ENCODE assay signal across 7 cellular contexts in genomic region chr1:229557913-229558414, GRCh38. TPM values are rescaled to one million over a fixed set of nuclear protein-coding genes. Genes with fewer than 3 reads are reported as not detected.
DNase-seq lines count a peak whose midpoint lies in the region; ATAC-seq, FAIRE-seq and TF ChIP-seq lines count a peak whose summit lies in the region.

No MANE protein-coding gene starts in this region.

- H3K79me2 ChIP-seq in GM23248 (ENCODE audit: insufficient read depth) (peaks cover 50% of the 10 kb centered on the region), Karpas-422 (ENCODE audit: low read length) (peaks cover 50% of the 10 kb centered on the region), H1 (ENCODE audit: control insufficient read depth in 1 of 2, insufficient read depth in 2 of 2, low read length in 2 of 2) (peaks cover 0 to 21% of the 10 kb centered on the region in 2 experiments; a peak in 2 of 4 replicates), mesendoderm (ENCODE audit: control insufficient read depth, insufficient read depth, low read length) (peaks cover 5% of the 10 kb centered on the region)

- H3K4me3 Mint-ChIP-seq in activated CD4-positive, alpha-beta memory T cell treated with anti-CD3 and anti-CD28 coated beads for 36 hours = peak overlapping the region; percentile 88
- peak overlapping the region; percentile 85 to 93 for H3K4me3 Mint-ChIP-seq in stimulated activated naive B cell treated with anti-CD40 and anti-IgM and Interleukin-4, amounts not matched to agents 10 μg/mL and 1 μg/mL and 100 μg/mL, for 72 hours

- H3K9me3 ChIP-seq in GM23248 (ENCODE audit: low read depth) (no peaks in the 10 kb centered on the region), Karpas-422 (ENCODE audit: low read length) (no peaks in the 10 kb centered on the region), H1 (ENCODE audit: insufficient read depth in 2 of 2, low read depth in 1 of 2, low read length in 1 of 2) (no peaks in the 10 kb centered on the region)

- H2BK5ac ChIP-seq in H1 (ENCODE audit: low read depth, low read length) = no peak overlapping the region
- no peak overlapping the region for H2BK5ac ChIP-seq in mesendoderm (ENCODE audit: low read length)

- POLR2A ChIA-PET in activated CD4-positive, alpha-beta memory T cell treated with anti-CD3 and anti-CD28 coated beads for 36 hours (lab: Charles Lee) = interaction anchor here (0.6 to 3.6 kb wide), 5 partner anchors 49 to 1483 kb away, joined by 3 to 17 read pairs (median 3); partner anchors contain the start of genes NUP133, TAF5L and URB2
- POLR2A ChIA-PET in H1 (lab: Charles Lee; ENCODE audit: partially characterized antibody) = interaction anchor here (0.6 to 1.4 kb wide), 7 partner anchors 21 to 1623 kb away, joined by 3 to 9 read pairs (median 3); partner anchors contain the start of genes TAF5L and URB2

- no peak overlapping the region for H4K91ac ChIP-seq in H1 (replicated peaks; ENCODE audit: insufficient read length, low read length)

- no peak overlapping the region for H2BK20ac ChIP-seq in H1 (ENCODE audit: low read length)

- no peak overlapping the region for H3K14ac ChIP-seq in H1 (ENCODE audit: insufficient read length)

- H2AK5ac ChIP-seq in H1 (ENCODE audit: low read depth, low read length) = no peak overlapping the region
- H2AK5ac ChIP-seq in mesendoderm (ENCODE audit: low read length) = no peak overlapping the region

- no peak overlapping the region for H3K4ac ChIP-seq in H1 (replicated peaks; ENCODE audit: insufficient read length, low read depth, low read length)
- H3K4ac ChIP-seq in mesendoderm (ENCODE audit: low read depth, low read length) = peak overlapping the region; percentile 94

- H4K8ac ChIP-seq in H1 (ENCODE audit: extremely low read depth, insufficient read depth, low read length) (no peak overlapping the region; the same call in 1 of the 2 replicates), mesendoderm (ENCODE audit: low read depth, low read length) (no peak overlapping the region)

- H3K23ac ChIP-seq in H1 (ENCODE audit: insufficient read length) (no peak overlapping the region), mesendoderm (ENCODE audit: low read length) (no peak overlapping the region)

- H3K79me1 ChIP-seq in H1 (ENCODE audit: low read depth, low read length) (peaks cover 3% of the 10 kb centered on the region), mesendoderm (ENCODE audit: low read length) (peaks cover 11% of the 10 kb centered on the region)

- no peaks in the 10 kb centered on the region for H3K9me2 ChIP-seq in GM23248 (ENCODE audit: insufficient read depth)
- no peaks in the 10 kb centered on the region for H3K9me2 ChIP-seq in Karpas-422 (replicated peaks; ENCODE audit: insufficient read depth, low read length)

- peak overlapping the region; percentile 64 for H3K56ac ChIP-seq in H1 (replicated peaks; ENCODE audit: insufficient read length, low read depth, low read length)
- peak overlapping the region; percentile 94 for H3K56ac ChIP-seq in mesendoderm (ENCODE audit: low read length)

- H2BK15ac ChIP-seq in H1 (ENCODE audit: low read length) = 0 out of 2 replicates have a peak overlapping the region, but pooled peaks have one; percentile 29
- no peak overlapping the region for H2BK15ac ChIP-seq in mesendoderm (replicated peaks; ENCODE audit: low read depth)

- H3K23me2 ChIP-seq in H1 (ENCODE audit: low read depth, low read length) = no peaks in the 10 kb centered on the region; the same call in 1 of the 2 replicates

- H3K27me3 ChIP-seq in GM23248 (replicated peaks; ENCODE audit: insufficient read depth) (no peaks in the 10 kb centered on the region), Karpas-422 (ENCODE audit: low read length) (no peaks in the 10 kb centered on the region), H1 (replicated peaks in 1 of 4; ENCODE audit: control insufficient read depth in 3 of 4, extremely low read depth in 1 of 4, insufficient read depth in 3 of 4, low read length in 3 of 4) (no peaks in the 10 kb centered on the region; a peak in 1 of 7 replicates), mesendoderm (ENCODE audit: insufficient read depth, low read length, poor library complexity) (no peaks in the 10 kb centered on the region)

- H3K4me1 ChIP-seq in GM23248 (ENCODE audit: insufficient read depth) (peaks cover 16% of the 10 kb centered on the region), Karpas-422 (ENCODE audit: low read length) (peaks cover 41% of the 10 kb centered on the region), H1 (replicated peaks in 1 of 4; ENCODE audit: control insufficient read depth in 3 of 4, insufficient read depth in 4 of 4, low read length in 3 of 4) (peaks cover 0 to 7% (median under 1%) of the 10 kb centered on the region in 4 experiments; a peak in 3 of 7 replicates), mesendoderm (ENCODE audit: control insufficient read depth, low read depth, low read length) (no peaks in the 10 kb centered on the region)

- no peaks in the 10 kb centered on the region for H3K9me3 Mint-ChIP-seq in activated CD4-positive, alpha-beta memory T cell treated with anti-CD3 and anti-CD28 coated beads for 36 hours
- no peaks in the 10 kb centered on the region for H3K9me3 Mint-ChIP-seq in stimulated activated naive B cell treated with anti-CD40 and anti-IgM and Interleukin-4, amounts not matched to agents 10 μg/mL and 1 μg/mL and 100 μg/mL, for 72 hours

- peaks cover 2% of the 10 kb centered on the region for H3K36me3 Mint-ChIP-seq in activated CD4-positive, alpha-beta memory T cell treated with anti-CD3 and anti-CD28 coated beads for 36 hours
- H3K36me3 Mint-ChIP-seq in stimulated activated naive B cell treated with anti-CD40 and anti-IgM and Interleukin-4, amounts not matched to agents 10 μg/mL and 1 μg/mL and 100 μg/mL, for 72 hours = peaks cover 8 to 23% of the 10 kb centered on the region in 2 donors

- peak; percentile 51 for DNase-seq in GM23248
- peak; percentile 73 for DNase-seq in Karpas-422
- peak; percentile 46 for DNase-seq in activated CD4-positive, alpha-beta memory T cell treated with anti-CD3 and anti-CD28 coated beads for 36 hours
- peak in 1 of 2 experiments; percentile 70 for DNase-seq in H1 (ENCODE audit: low read depth in 1 of 2, low spot score in 2 of 2)
- DNase-seq in mesendoderm = peak; percentile 48
- DNase-seq in stimulated activated naive B cell treated with anti-CD40 and anti-IgM and Interleukin-4, amounts not matched to agents 10 μg/mL and 1 μg/mL and 100 μg/mL, for 72 hours = peak; percentile 25

- no peak overlapping the region; the same call in 1 of the 2 replicates for H3K18ac ChIP-seq in H1 (ENCODE audit: extremely low read depth, low read length)
- peak overlapping the region; percentile 92 for H3K18ac ChIP-seq in mesendoderm (ENCODE audit: low read length)

- TF ChIP-seq POLR2A in H1 (IDR thresholded peaks at IDR 0.05; ENCODE audit: control extremely low read depth in 1 of 2, low read depth in 2 of 2, low read length in 2 of 2) = no peak

- H4K5ac ChIP-seq in H1 (ENCODE audit: insufficient read length, low read depth, low read length) (no peak overlapping the region), mesendoderm (ENCODE audit: low read length) (no peak overlapping the region)

- peak overlapping the region; percentile 76 for H3K9ac ChIP-seq in GM23248
- peak overlapping the region; percentile 77 for H3K9ac ChIP-seq in Karpas-422 (ENCODE audit: low read length)
- H3K9ac ChIP-seq in H1 (replicated peaks in 1 of 4; ENCODE audit: extremely low read depth in 1 of 4, low read depth in 3 of 4, low read length in 3 of 4) = peak overlapping the region; percentile 20 to 79 (median 60)
- peak overlapping the region; percentile 92 for H3K9ac ChIP-seq in mesendoderm (ENCODE audit: low read length)

- H3K27me3 Mint-ChIP-seq in activated CD4-positive, alpha-beta memory T cell treated with anti-CD3 and anti-CD28 coated beads for 36 hours = no peaks in the 10 kb centered on the region
- H3K27me3 Mint-ChIP-seq in stimulated activated naive B cell treated with anti-CD40 and anti-IgM and Interleukin-4, amounts not matched to agents 10 μg/mL and 1 μg/mL and 100 μg/mL, for 72 hours = no peaks in the 10 kb centered on the region

- peak; percentile 26 to 30 for ATAC-seq in stimulated activated naive B cell treated with anti-CD40 and anti-IgM and Interleukin-4, amounts not matched to agents 10 μg/mL and 1 μg/mL and 100 μg/mL, for 72 hours (replicated peaks)

- FAIRE-seq in H1 (lab: Jason Lieb, UNC) = no peak

- 1 to 3% methylated on average over 28 to 30 of the region's 59 CpGs for WGBS in GM23248 (ENCODE audit: low coverage in 1 of 2, low lambda C conversion rate in 2 of 2, missing lambda C conversion rate in 2 of 2), 2 experiments
- WGBS in H1 (ENCODE audit: extremely low coverage in 1 of 2, insufficient coverage in 1 of 2, insufficient read length in 1 of 2, insufficient replicate concordance in 2 of 2, low coverage in 1 of 2, low lambda C conversion rate in 2 of 2, missing lambda C conversion rate in 1 of 2), 2 experiments = 1% methylated on average over 33 of the region's 59 CpGs; no CpG with 5 or more reads in 1 of the 2 experiments
- WGBS in mesendoderm (ENCODE audit: extremely low coverage, insufficient coverage, low lambda C conversion rate) = no CpG with 5 or more reads among the region's 59 CpGs

- H3K36me3 ChIP-seq in GM23248 (ENCODE audit: low read depth) (no peaks in the 10 kb centered on the region), Karpas-422 (ENCODE audit: insufficient read depth, low read length) (no peaks in the 10 kb centered on the region), H1 (ENCODE audit: control insufficient read depth in 2 of 4, insufficient read depth in 4 of 4, low read length in 3 of 4) (no peaks in the 10 kb centered on the region), mesendoderm (ENCODE audit: control insufficient read depth, insufficient read depth, low read length) (no peaks in the 10 kb centered on the region)

- H2BK120ac ChIP-seq in H1 (replicated peaks; ENCODE audit: low read depth, low read length) (no peak overlapping the region), mesendoderm (ENCODE audit: low read depth, low read length) (peak overlapping the region; percentile 48)

- peak overlapping the region; percentile 69 for H2AFZ ChIP-seq in GM23248
- H2AFZ ChIP-seq in Karpas-422 (ENCODE audit: low read length) = peak overlapping the region; percentile 15; the same call in 1 of the 2 replicates
- H2AFZ ChIP-seq in H1 (ENCODE audit: low read length) = no peak overlapping the region

- in situ Hi-C loops in GM23248 (cut with MboI) = no loop called here

- peaks cover 41% of the 10 kb centered on the region for H3K4me1 Mint-ChIP-seq in activated CD4-positive, alpha-beta memory T cell treated with anti-CD3 and anti-CD28 coated beads for 36 hours (ENCODE audit: low read depth)
- peaks cover 29 to 56% of the 10 kb centered on the region in 2 donors for H3K4me1 Mint-ChIP-seq in stimulated activated naive B cell treated with anti-CD40 and anti-IgM and Interleukin-4, amounts not matched to agents 10 μg/mL and 1 μg/mL and 100 μg/mL, for 72 hours

- TF ChIP-seq EP300 in H1 (IDR thresholded peaks at IDR 0.05; ENCODE audit: borderline replicate concordance in 1 of 2, low read depth in 2 of 2, low read length in 2 of 2) = no peak

- CTCF ChIA-PET in activated CD4-positive, alpha-beta memory T cell treated with anti-CD3 and anti-CD28 coated beads for 36 hours (lab: Charles Lee) = interaction anchor here (0.6 to 1.5 kb wide), 11 partner anchors 27 to 302 kb away, joined by 3 to 16 read pairs (median 4); partner anchors contain the start of genes CCSAP, NUP133, TAF5L and URB2
- CTCF ChIA-PET in H1 (lab: Charles Lee; ENCODE audit: partially characterized antibody) = interaction anchor here (0.6 to 2.5 kb wide), 6 partner anchors 9 to 534 kb away, joined by 3 to 14 read pairs (median 4); no protein-coding TSS in a partner anchor

- no peak for TF ChIP-seq RAD21 in H1 (IDR thresholded peaks at IDR 0.05 in 1 of 2, conservative IDR thresholded peaks at IDR 0.05 in 1 of 2; ENCODE audit: low read depth in 2 of 2, low read length in 2 of 2)

- intact Hi-C loops in activated CD4-positive, alpha-beta memory T cell treated with anti-CD3 and anti-CD28 coated beads for 36 hours (cut with micrococcal nuclease) = loop anchor here (2.0 to 5.0 kb wide), 4 partner anchors 216 to 749 kb away; partner anchors contain the start of genes CCSAP and RAB4A

- H3K4me3 ChIP-seq in GM12875 (ENCODE audit: low read depth, low read length) (peak overlapping the region; percentile 76), GM23248 (peak overlapping the region; percentile 98), Karpas-422 (ENCODE audit: low read length) (peak overlapping the region; percentile 77), H1 (ENCODE audit: extremely low read depth in 1 of 4, insufficient read depth in 2 of 4, low read depth in 3 of 4, low read length in 4 of 4) (peak overlapping the region; percentile 75 to 91 (median 76)), mesendoderm (ENCODE audit: low read length) (peak overlapping the region; percentile 67)

- H3K27ac ChIP-seq in GM23248 (peak overlapping the region; percentile 32), Karpas-422 (ENCODE audit: low read length) (peak overlapping the region; percentile 49), H1 (ENCODE audit: low read depth, low read length) (no peak overlapping the region; the same call in 1 of the 2 replicates), mesendoderm (ENCODE audit: low read depth, low read length) (peak overlapping the region; percentile 94)

- H4K20me1 ChIP-seq in GM23248 (ENCODE audit: insufficient read depth) (no peaks in the 10 kb centered on the region), Karpas-422 (ENCODE audit: insufficient read depth, low read depth, low read length) (no peaks in the 10 kb centered on the region), H1 (replicated peaks in 1 of 2; ENCODE audit: control insufficient read depth in 1 of 2, insufficient read depth in 2 of 2, low read length in 2 of 2) (peaks cover 3 to 4% of the 10 kb centered on the region in 2 experiments)

- H2BK12ac ChIP-seq in H1 (ENCODE audit: low read depth, low read length) = no peak overlapping the region

- peak overlapping the region; percentile 87 for H3K27ac Mint-ChIP-seq in activated CD4-positive, alpha-beta memory T cell treated with anti-CD3 and anti-CD28 coated beads for 36 hours
- H3K27ac Mint-ChIP-seq in stimulated activated naive B cell treated with anti-CD40 and anti-IgM and Interleukin-4, amounts not matched to agents 10 μg/mL and 1 μg/mL and 100 μg/mL, for 72 hours = peak overlapping the region; percentile 87

- H3F3A ChIP-seq in GM23248 (ENCODE audit: insufficient read depth) = no peaks in the 10 kb centered on the region

- H3K4me2 ChIP-seq in GM23248 (ENCODE audit: unreplicated experiment) (peak overlapping the region; percentile 90), Karpas-422 (ENCODE audit: low read depth, low read length, poor library complexity, severe bottlenecking) (peak overlapping the region; percentile 88), H1 (ENCODE audit: insufficient read depth in 1 of 2, low read depth in 2 of 2, low read length in 2 of 2) (peak overlapping the region; percentile 70 to 71), mesendoderm (ENCODE audit: low read length) (peak overlapping the region; percentile 74)

- TF ChIP-seq CTCF in GM12875 (IDR thresholded peaks at IDR 0.05; ENCODE audit: borderline replicate concordance, insufficient read depth, low read depth, low read length) = 0 out of 2 replicates have a peak, but pooled peaks have one; percentile 21
- TF ChIP-seq CTCF in H1 (IDR thresholded peaks at IDR 0.05; ENCODE audit: control extremely low read depth in 1 of 3, insufficient read depth in 1 of 3, low read depth in 1 of 3, low read length in 3 of 3) = no peak

RNA-seq across cellular contexts. Expression of gene ABCB10, which starts 0.5 kb away (rescaled TPM):
- 19.0 and 25.2 TPM in 2 replicates for total RNA-seq in GM23248 (2014; rRNA removed; shearing (Covaris generic))
- polyA plus RNA-seq in GM23248 (2016; fragmentation: Nextera tagmentation; extraction: Ambion mirVana) = 7.4 and 7.6 TPM in 2 replicates
- 19.9 and 27.8 TPM in 2 replicates for total RNA-seq in Karpas-422 (2014; rRNA removed; shearing (Covaris generic); ENCODE audit: low replicate concordance)
- total RNA-seq in activated CD4-positive, alpha-beta memory T cell treated with anti-CD3 and anti-CD28 coated beads for 36 hours = 10 to 100 TPM; 30.8 to 31.0 TPM
- 8.1 and 11.9 TPM in 2 replicates for total RNA-seq in H1 (2021; fragmentation: NEBNext Ultra II Directional; extraction: Animal tissue kit (Norgen Biotek cat#: 25700))
- 2.6 and 3.6 TPM in 2 replicates for polyA plus RNA-seq in H1 (2011; rRNA removed)
- polyA plus RNA-seq in H1 (2011; cell fraction: cytosol; rRNA removed) = 3.5 TPM
- polyA plus RNA-seq in H1 (2011; cell fraction: nucleus; rRNA removed) = 9.9 TPM
- 4.1 to 6.5 TPM (median 5.6 TPM) in 4 replicates for polyA plus RNA-seq in H1 (2012, experiment 1 of 2)
- polyA plus RNA-seq in H1 (2012, experiment 2 of 2) = 0.83 TPM
- 6.0 TPM for polyA plus RNA-seq in H1 (2013, experiment 1 of 2)
- polyA plus RNA-seq in H1 (2013, experiment 2 of 2) = 5.6 TPM
- polyA minus RNA-seq in H1 (2011; rRNA and poly(A)+ RNA removed) = 6.9 and 10.7 TPM in 2 replicates
- polyA minus RNA-seq in H1 (2011; cell fraction: cytosol; rRNA and poly(A)+ RNA removed) = 4.6 TPM
- polyA minus RNA-seq in H1 (2011; cell fraction: nucleus; rRNA and poly(A)+ RNA removed) = 10.9 TPM
- 5.9 TPM for polyA plus RNA-seq in mesendoderm (2013, experiment 1 of 2)
- 6.2 TPM for polyA plus RNA-seq in mesendoderm (2013, experiment 2 of 2)

RNA-seq across cellular contexts. Expression of gene NUP133, which starts 49.8 kb away (rescaled TPM):
- total RNA-seq in GM23248 (2014; rRNA removed; shearing (Covaris generic)) = 26.6 and 29.1 TPM in 2 replicates
- 16.6 and 16.7 TPM in 2 replicates for polyA plus RNA-seq in GM23248 (2016; fragmentation: Nextera tagmentation; extraction: Ambion mirVana)
- 27.1 and 56.9 TPM in 2 replicates for total RNA-seq in Karpas-422 (2014; rRNA removed; shearing (Covaris generic); ENCODE audit: low replicate concordance)
- 10 to 100 TPM; 54.1 to 57.0 TPM for total RNA-seq in activated CD4-positive, alpha-beta memory T cell treated with anti-CD3 and anti-CD28 coated beads for 36 hours
- total RNA-seq in H1 (2021; fragmentation: NEBNext Ultra II Directional; extraction: Animal tissue kit (Norgen Biotek cat#: 25700)) = 67.6 and 72.1 TPM in 2 replicates
- 20.6 and 21.2 TPM in 2 replicates for polyA plus RNA-seq in H1 (2011; rRNA removed)
- polyA plus RNA-seq in H1 (2011; cell fraction: cytosol; rRNA removed) = 21.4 TPM
- polyA plus RNA-seq in H1 (2011; cell fraction: nucleus; rRNA removed) = 54.9 TPM
- 23.6 to 33.8 TPM (median 29.6 TPM) in 4 replicates for polyA plus RNA-seq in H1 (2012, experiment 1 of 2)
- 3.7 TPM for polyA plus RNA-seq in H1 (2012, experiment 2 of 2)
- 24.7 TPM for polyA plus RNA-seq in H1 (2013, experiment 1 of 2)
- 23.2 TPM for polyA plus RNA-seq in H1 (2013, experiment 2 of 2)
- polyA minus RNA-seq in H1 (2011; rRNA and poly(A)+ RNA removed) = 56.7 and 83.9 TPM in 2 replicates
- polyA minus RNA-seq in H1 (2011; cell fraction: cytosol; rRNA and poly(A)+ RNA removed) = 29.9 TPM
- polyA minus RNA-seq in H1 (2011; cell fraction: nucleus; rRNA and poly(A)+ RNA removed) = 39.1 TPM
- polyA plus RNA-seq in mesendoderm (2013, experiment 1 of 2) = 25.3 TPM
- polyA plus RNA-seq in mesendoderm (2013, experiment 2 of 2) = 24.9 TPM
